ENCODE assay signal across 1 cellular context in the genomic region with DNA sequence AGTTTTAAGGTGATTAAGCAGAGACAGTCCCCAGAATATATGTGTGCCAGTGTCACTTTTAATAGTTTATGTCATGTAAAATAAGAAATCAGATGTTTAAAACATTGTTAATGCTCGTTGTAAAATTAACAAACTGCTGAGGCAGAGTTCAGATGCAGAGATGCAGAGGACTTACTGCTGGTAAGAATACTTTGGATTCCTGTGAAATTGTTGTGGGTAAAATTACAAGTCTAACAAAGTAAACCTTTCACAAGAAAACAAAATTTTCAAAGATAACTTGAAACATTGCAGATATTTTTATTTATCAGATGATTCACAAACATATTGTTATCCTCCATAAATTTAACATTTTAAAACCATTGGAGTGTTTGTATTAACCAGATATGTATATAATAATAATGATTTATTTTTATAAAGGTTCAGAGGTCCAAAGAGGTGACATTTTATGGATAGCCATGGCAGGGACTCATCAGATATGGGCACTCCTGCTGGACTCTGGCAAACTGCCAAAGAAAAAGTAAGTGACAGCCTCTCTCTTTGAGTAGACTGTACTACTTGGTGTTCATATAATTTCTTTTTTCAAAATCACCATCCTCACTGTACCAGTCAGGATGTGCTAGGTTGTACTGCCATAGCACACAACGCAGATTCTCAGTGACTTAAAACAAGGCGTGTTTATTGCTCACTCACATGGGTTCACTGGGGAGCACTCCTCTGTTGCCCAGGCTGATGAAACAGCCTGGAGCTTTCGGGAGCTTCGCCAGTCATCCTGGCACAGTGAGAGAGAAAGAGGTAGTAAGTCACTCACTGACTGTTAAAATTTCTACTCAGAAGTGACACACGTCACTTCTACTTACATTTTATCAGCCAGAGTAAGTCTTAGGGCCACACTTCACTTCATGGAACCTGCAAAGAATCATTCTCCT.
A peak's percentile ranks its signal among the peaks of the same experiment; 100 is the strongest.
TF ChIP-seq lines count a peak whose summit lies in the region.

No MANE protein-coding gene starts in this region.

TF ChIP-seq in HEK293, 187 proteins besides CTCF, POLR2A, EP300 and RAD21:
- TF ChIP-seq ZNF366 (tag by site-specific recombination; conservative IDR thresholded peaks at IDR 0.05) = no peak
- TF ChIP-seq ZSCAN30 (tag by site-specific recombination; IDR thresholded peaks at IDR 0.05) = 0 out of 2 replicates have a peak, but pooled peaks have one; percentile 47
- TF ChIP-seq ZNF660 (tag by site-specific recombination; IDR thresholded peaks at IDR 0.05) = peak; percentile 21; the same call in 1 of the 2 replicates
